In genomic region chr2:47784349-47784851, GRCh38 we compare ENCODE assay signal across 8 cellular contexts. TPM values are rescaled to one million over a fixed set of nuclear protein-coding genes. Genes with fewer than 3 reads are reported as not detected.
DNase-seq lines count a peak whose midpoint lies in the region; ATAC-seq and TF ChIP-seq lines count a peak whose summit lies in the region.

No MANE protein-coding gene starts in this region.

- peaks cover 14% of the 10 kb centered on the region for H3K36me3 Mint-ChIP-seq in activated naive CD4-positive, alpha-beta T cell treated with anti-CD3 and anti-CD28 coated beads, Interleukin-2, amount 10 ng/mL, durations not matched to agents 7 days and 5 days

- no peaks in the 10 kb centered on the region for H3K9me3 Mint-ChIP-seq in activated naive CD4-positive, alpha-beta T cell treated with anti-CD3 and anti-CD28 coated beads, Interleukin-2, amount 10 ng/mL, durations not matched to agents 7 days and 5 days

- H3K36me3 ChIP-seq in brain microvascular endothelial cell (replicated peaks) = no peaks in the 10 kb centered on the region
- H3K36me3 ChIP-seq in lower lobe of right lung = no peaks in the 10 kb centered on the region
- H3K36me3 ChIP-seq in upper lobe of right lung = no peaks in the 10 kb centered on the region

- H3K4me3 ChIP-seq in brain microvascular endothelial cell (ENCODE audit: low read depth, low read length) (peak overlapping the region; percentile 77), lower lobe of right lung (peak overlapping the region; percentile 92), upper lobe of right lung (peak overlapping the region; percentile 85)

- peaks cover 5% of the 10 kb centered on the region for H3K27me3 Mint-ChIP-seq in activated naive CD4-positive, alpha-beta T cell treated with anti-CD3 and anti-CD28 coated beads, Interleukin-2, amount 10 ng/mL, durations not matched to agents 7 days and 5 days

- H3K4me1 Mint-ChIP-seq in activated naive CD4-positive, alpha-beta T cell treated with anti-CD3 and anti-CD28 coated beads, Interleukin-2, amount 10 ng/mL, durations not matched to agents 7 days and 5 days = peaks cover 31% of the 10 kb centered on the region

- ATAC-seq in lower lobe of right lung = no peak
- no peak for ATAC-seq in upper lobe of right lung

- H3K27ac Mint-ChIP-seq in activated naive CD4-positive, alpha-beta T cell treated with anti-CD3 and anti-CD28 coated beads, Interleukin-2, amount 10 ng/mL, durations not matched to agents 7 days and 5 days = peak overlapping the region; percentile 75

- peak overlapping the region; percentile 89 for H3K4me3 Mint-ChIP-seq in activated naive CD4-positive, alpha-beta T cell treated with anti-CD3 and anti-CD28 coated beads, Interleukin-2, amount 10 ng/mL, durations not matched to agents 7 days and 5 days

- CTCF ChIA-PET in activated naive CD4-positive, alpha-beta T cell treated with anti-CD3 and anti-CD28 coated beads, Interleukin-2, amount 10 ng/mL, durations not matched to agents 7 days and 5 days (lab: Charles Lee) = no interaction called here

- TF ChIP-seq CTCF in brain microvascular endothelial cell (IDR thresholded peaks at IDR 0.05; ENCODE audit: low read depth, low read length, missing control alignments) (no peak), lower lobe of right lung (IDR thresholded peaks at IDR 0.05) (no peak), upper lobe of right lung (IDR thresholded peaks at IDR 0.05) (no peak)

- H3K27ac ChIP-seq in brain microvascular endothelial cell (no peak overlapping the region), lower lobe of right lung (peak overlapping the region; percentile 90), upper lobe of right lung (peak overlapping the region; percentile 83)

- H3K4me1 ChIP-seq in lower lobe of right lung (peaks cover 15% of the 10 kb centered on the region), upper lobe of right lung (peaks cover 20% of the 10 kb centered on the region)

- in situ Hi-C loops in brain microvascular endothelial cell (cut with HindIII; ENCODE audit: low pct_ligation_motif_present, low sequenced_read_pairs) = no loop called here

- H3K27me3 ChIP-seq in brain microvascular endothelial cell (replicated peaks) = no peaks in the 10 kb centered on the region
- no peaks in the 10 kb centered on the region for H3K27me3 ChIP-seq in lower lobe of right lung (ENCODE audit: low read depth)
- no peaks in the 10 kb centered on the region for H3K27me3 ChIP-seq in upper lobe of right lung

- DNase-seq in activated naive CD4-positive, alpha-beta T cell treated with anti-CD3 and anti-CD28 coated beads, Interleukin-2, amount 10 ng/mL, durations not matched to agents 7 days and 5 days = no peak
- no peak for DNase-seq in activated naive CD4-positive, alpha-beta T cell treated with anti-CD3 and anti-CD28 coated beads, Interleukin-2, amount 50 U/mL, for 16 hours
- no peak for DNase-seq in brain microvascular endothelial cell
- no peak for DNase-seq in lower lobe of right lung
- DNase-seq in upper lobe of right lung = no peak
- no peak for DNase-seq in epidermal melanocyte (ENCODE audit: insufficient read length, low spot score)
- DNase-seq in NCI-H2107 (lab: John Stamatoyannopoulos, UW) = no peak
- no peak for DNase-seq in COR-L47 (lab: John Stamatoyannopoulos, UW)

- intact Hi-C loops in lower lobe of right lung (cut with DNase I) (no loop called here), upper lobe of right lung (cut with DNase I) (no loop called here)

- H3K9me3 ChIP-seq in lower lobe of right lung (no peaks in the 10 kb centered on the region), upper lobe of right lung (no peaks in the 10 kb centered on the region)

RNA-seq across cellular contexts. Expression of gene MSH6, which starts 1.5 kb away (rescaled TPM):
- total RNA-seq in lower lobe of right lung (31.3 TPM), upper lobe of right lung (31.1 TPM)
